In genomic region chr19:58554494-58555368, GRCh38 we compare ENCODE assay signal across 8 cellular contexts. TPM values are rescaled to one million over a fixed set of nuclear protein-coding genes. Genes with fewer than 3 reads are reported as not detected.
DNase-seq lines count a peak whose midpoint lies in the region; ATAC-seq, FAIRE-seq and TF ChIP-seq lines count a peak whose summit lies in the region.

Gene CHMP2A, minus strand, starts transcription at chr19:58555105. Its CDS starts 893 bp downstream, at chr19:58554212.

- H3K9me3 Mint-ChIP-seq in T-helper 2 cell treated with Interferon-gamma antibody and Interleukin-4, amounts not matched to agents 5 μg/mL and 100 μg/mL, for 36 hours = no peaks in the 10 kb centered on the region

- FAIRE-seq in kidney (lab: Jason Lieb, UNC) = peak; percentile 49

- peak within 1 kb of the TSS; percentile 97 to 98 for H3K4me3 ChIP-seq in kidney (ENCODE audit: low read length in 2 of 2)

- peaks cover 76% of the 10 kb centered on the region for H3K36me3 Mint-ChIP-seq in T-helper 2 cell treated with Interferon-gamma antibody and Interleukin-4, amounts not matched to agents 5 μg/mL and 100 μg/mL, for 36 hours (ENCODE audit: low read depth)

- peak; percentile 94 for DNase-seq in GM10266 (ENCODE audit: extremely low spot score)
- DNase-seq in T-helper 2 cell treated with Interferon-gamma antibody and Interleukin-4, amounts not matched to agents 5 μg/mL and 100 μg/mL, for 36 hours (ENCODE audit: low spot score) = peak; percentile 98
- peak; percentile 95 for DNase-seq in central memory CD4-positive, alpha-beta T cell
- peak; percentile 99 for DNase-seq in kidney
- DNase-seq in stimulated activated CD4-positive, alpha-beta T cell treated with anti-CD3 and anti-CD28 coated beads, Interleukin-1b, Interleukin-23, amount 100 ng/mL, for 1 hour (ENCODE audit: low read depth in 2 of 2) = peak; percentile 93 to 97
- no peak for DNase-seq in C1 segment of cervical spinal cord (lab: John Stamatoyannopoulos, UW)
- no peak for DNase-seq in SIG-M5 (lab: John Stamatoyannopoulos, UW)

- no peaks in the 10 kb centered on the region for H3K9me3 ChIP-seq in kidney (ENCODE audit: control insufficient read depth in 1 of 2, low read length in 2 of 2)

- H3K9ac ChIP-seq in kidney (ENCODE audit: low read length in 2 of 2) = peak within 1 kb of the TSS; percentile 81 to 99

- intact Hi-C loops in kidney (cut with DNase I) = no loop called here

- peak within 1 kb of the TSS; percentile 95 to 97 for H3K27ac ChIP-seq in kidney (ENCODE audit: low read depth in 2 of 2, low read length in 2 of 2)

- peaks cover 38% of the 10 kb centered on the region for H3K4me1 Mint-ChIP-seq in T-helper 2 cell treated with Interferon-gamma antibody and Interleukin-4, amounts not matched to agents 5 μg/mL and 100 μg/mL, for 36 hours (ENCODE audit: low read depth)

- peaks cover 15 to 34% of the 10 kb centered on the region in 2 donors for H3K4me1 ChIP-seq in kidney (ENCODE audit: control insufficient read depth in 1 of 2, insufficient read depth in 1 of 2, low read depth in 1 of 2, low read length in 2 of 2)

- H3K27me3 Mint-ChIP-seq in T-helper 2 cell treated with Interferon-gamma antibody and Interleukin-4, amounts not matched to agents 5 μg/mL and 100 μg/mL, for 36 hours (ENCODE audit: low read depth) = no peaks in the 10 kb centered on the region

- TF ChIP-seq CTCF in GM10266 (IDR thresholded peaks at IDR 0.05; ENCODE audit: control insufficient read depth, insufficient read depth, low read depth, missing control alignments) (no peak), kidney (IDR thresholded peaks at IDR 0.05; ENCODE audit: borderline replicate concordance, extremely low read depth, insufficient read depth) (no peak)

- H3K27ac Mint-ChIP-seq in T-helper 2 cell treated with Interferon-gamma antibody and Interleukin-4, amounts not matched to agents 5 μg/mL and 100 μg/mL, for 36 hours = peak within 1 kb of the TSS; percentile 99

- peaks cover 32 to 42% of the 10 kb centered on the region in 2 donors for H3K36me3 ChIP-seq in kidney (ENCODE audit: control insufficient read depth in 1 of 2, insufficient read depth in 2 of 2, low read length in 2 of 2)

- ATAC-seq in HG03025 (IDR thresholded peaks at IDR 0.05; ENCODE audit: low FRiP score, unreplicated experiment) = peak; percentile 36

- peak within 1 kb of the TSS; percentile 96 for H3K4me3 Mint-ChIP-seq in T-helper 2 cell treated with Interferon-gamma antibody and Interleukin-4, amounts not matched to agents 5 μg/mL and 100 μg/mL, for 36 hours

RNA-seq across cellular contexts. Expression of gene CHMP2A, which starts in this region (rescaled TPM):
- total RNA-seq in kidney = 142 TPM
- 294 TPM for polyA plus RNA-seq in kidney (ENCODE audit: insufficient read depth, low read depth, low replicate concordance)

Comparison
In these comparisons a context has a peak if more than half of its experiments do, and no peak if none do; other contexts are left out.
1. DNase-seq: peak in GM10266 (single experiment), T-helper 2 cell treated with Interferon-gamma antibody and Interleukin-4, amounts not matched to agents 5 μg/mL and 100 μg/mL, for 36 hours (single experiment), central memory CD4-positive, alpha-beta T cell (single experiment), kidney (single experiment) and stimulated activated CD4-positive, alpha-beta T cell treated with anti-CD3 and anti-CD28 coated beads, Interleukin-1b, Interleukin-23, amount 100 ng/mL, for 1 hour (2 of 2); none in C1 segment of cervical spinal cord (0 of 14) and SIG-M5 (single experiment).